ENCODE assay signal across 17 cellular contexts in genomic region chr1:79716481-79716880, GRCh38.
DNase-seq lines count a peak whose midpoint lies in the region; ATAC-seq and TF ChIP-seq lines count a peak whose summit lies in the region.
"Had no signal": no experiment of that assay in that cellular context is flagged by ENCODE, and none has a peak within 500 bp of the region (broad histone marks: within the 10 kb centered on the region; RNA-seq: fewer than 3 reads in every experiment).

No MANE protein-coding gene starts in this region.

- H3K9ac ChIP-seq in HUES6 (ENCODE audit: low read length): no peak overlapping the region

- no peaks in the 10 kb centered on the region for H3K4me1 Mint-ChIP-seq in activated naive CD4-positive, alpha-beta T cell treated with anti-CD3 and anti-CD28 coated beads, Interleukin-2, amount 10 ng/mL, durations not matched to agents 7 days and 5 days
- H3K4me1 Mint-ChIP-seq: neural crest cell had no signal

- TF ChIP-seq CTCF in AG09309 (IDR thresholded peaks at IDR 0.05; ENCODE audit: control insufficient read depth, insufficient read depth, low read depth, low read length, missing control alignments) (no peak), cardiac fibroblast (IDR thresholded peaks at IDR 0.05; ENCODE audit: low read depth, low read length) (no peak), mucosa of descending colon (IDR thresholded peaks at IDR 0.05) (no peak)

- H3K27me3 Mint-ChIP-seq in activated naive CD4-positive, alpha-beta T cell treated with anti-CD3 and anti-CD28 coated beads, Interleukin-2, amount 10 ng/mL, durations not matched to agents 7 days and 5 days: no peaks in the 10 kb centered on the region
- H3K27me3 Mint-ChIP-seq: B cell had no signal

- H3K36me3 Mint-ChIP-seq in activated naive CD4-positive, alpha-beta T cell treated with anti-CD3 and anti-CD28 coated beads, Interleukin-2, amount 10 ng/mL, durations not matched to agents 7 days and 5 days: no peaks in the 10 kb centered on the region

- peaks cover 19% of the 10 kb centered on the region for H3K9me3 ChIP-seq in HUES6 (ENCODE audit: control insufficient read depth, insufficient read depth, low read depth, low read length)
- H3K9me3 ChIP-seq in mucosa of descending colon: no peaks in the 10 kb centered on the region
- H3K9me3 ChIP-seq: SJSA1 had no signal

- peak overlapping the region; percentile 68; the same call in 1 of the 2 replicates for H3K27ac ChIP-seq in HUES6 (ENCODE audit: low read depth, low read length)
- H3K27ac ChIP-seq: body of pancreas, left ventricle myocardium inferior, SJSA1 had no signal

- ATAC-seq in mucosa of descending colon (no peak), GM21390 (IDR thresholded peaks at IDR 0.05; ENCODE audit: unreplicated experiment) (no peak)
- ATAC-seq: body of pancreas had no signal

- intact Hi-C loops in mucosa of descending colon (cut with DNase I, micrococcal nuclease): no loop called here

- H3K9me3 Mint-ChIP-seq in activated naive CD4-positive, alpha-beta T cell treated with anti-CD3 and anti-CD28 coated beads, Interleukin-2, amount 10 ng/mL, durations not matched to agents 7 days and 5 days: peaks cover 13% of the 10 kb centered on the region

- peak; percentile 1 for DNase-seq in AG09309 (ENCODE audit: low read depth)
- DNase-seq in cardiac fibroblast (ENCODE audit: low read depth in 2 of 2): peak; percentile 89 to 91
- DNase-seq in iris pigment epithelial cell (ENCODE audit: low read depth): peak; percentile 45
- DNase-seq in NCI-H748 (lab: John Stamatoyannopoulos, UW; ENCODE audit: unreplicated experiment): no peak
- DNase-seq in activated naive CD4-positive, alpha-beta T cell treated with anti-CD3 and anti-CD28 coated beads, Interleukin-2, amount 10 ng/mL, durations not matched to agents 7 days and 5 days: no peak
- DNase-seq in mucosa of descending colon: no peak
- DNase-seq: activated CD4-positive, CD25-positive, alpha-beta regulatory T cell; activated T-cell treated with anti-CD3 and anti-CD28 coated beads, Interleukin-2, amount 50 U/mL, for 48 hours; left ventricle myocardium inferior; NCI-H1048; NCI-H524 had no signal

- CTCF ChIA-PET in activated naive CD4-positive, alpha-beta T cell treated with anti-CD3 and anti-CD28 coated beads, Interleukin-2, amount 10 ng/mL, durations not matched to agents 7 days and 5 days (lab: Charles Lee): no interaction called here

- H3K4me3 Mint-ChIP-seq in activated naive CD4-positive, alpha-beta T cell treated with anti-CD3 and anti-CD28 coated beads, Interleukin-2, amount 10 ng/mL, durations not matched to agents 7 days and 5 days: no peak overlapping the region
- H3K4me3 Mint-ChIP-seq: B cell, neural crest cell had no signal

- H3K36me3 ChIP-seq in HUES6 (ENCODE audit: control insufficient read depth, insufficient read depth, low read length) (no peaks in the 10 kb centered on the region), mucosa of descending colon (ENCODE audit: low read depth) (no peaks in the 10 kb centered on the region)
- H3K36me3 ChIP-seq: left ventricle myocardium inferior, SJSA1 had no signal

- H3K4me3 ChIP-seq in AG09309 (ENCODE audit: control insufficient read depth, low read depth, low read length) (no peak overlapping the region), HUES6 (ENCODE audit: low read depth, low read length) (no peak overlapping the region), cardiac fibroblast (replicated peaks in 1 of 2; ENCODE audit: low read depth in 2 of 2, low read length in 2 of 2) (no peak overlapping the region), mucosa of descending colon (no peak overlapping the region)
- H3K4me3 ChIP-seq: body of pancreas, left ventricle myocardium inferior, SJSA1 had no signal

- no peak overlapping the region for H3K27ac Mint-ChIP-seq in activated naive CD4-positive, alpha-beta T cell treated with anti-CD3 and anti-CD28 coated beads, Interleukin-2, amount 10 ng/mL, durations not matched to agents 7 days and 5 days
- H3K27ac Mint-ChIP-seq: B cell had no signal

- H3K4me1 ChIP-seq in HUES6 (ENCODE audit: control insufficient read depth, insufficient read depth, low read length): peaks cover 10% of the 10 kb centered on the region
- H3K4me1 ChIP-seq in mucosa of descending colon (ENCODE audit: low read depth): no peaks in the 10 kb centered on the region
- H3K4me1 ChIP-seq: body of pancreas, left ventricle myocardium inferior, SJSA1 had no signal

- no peaks in the 10 kb centered on the region for H3K27me3 ChIP-seq in HUES6 (ENCODE audit: control insufficient read depth, insufficient read depth, low read length)
- H3K27me3 ChIP-seq: body of pancreas, SJSA1 had no signal

Comparison
In these comparisons a context has a peak if more than half of its experiments do, and no peak if none do; other contexts are left out.
1. DNase-seq: peak in AG09309 (single experiment), cardiac fibroblast (2 of 2) and iris pigment epithelial cell (single experiment); none in NCI-H748 (single experiment), activated naive CD4-positive, alpha-beta T cell treated with anti-CD3 and anti-CD28 coated beads, Interleukin-2, amount 10 ng/mL, durations not matched to agents 7 days and 5 days (single experiment) and mucosa of descending colon (0 of 3).